Comparison of ENCODE assay signal across 1 cellular context in the genomic region with DNA sequence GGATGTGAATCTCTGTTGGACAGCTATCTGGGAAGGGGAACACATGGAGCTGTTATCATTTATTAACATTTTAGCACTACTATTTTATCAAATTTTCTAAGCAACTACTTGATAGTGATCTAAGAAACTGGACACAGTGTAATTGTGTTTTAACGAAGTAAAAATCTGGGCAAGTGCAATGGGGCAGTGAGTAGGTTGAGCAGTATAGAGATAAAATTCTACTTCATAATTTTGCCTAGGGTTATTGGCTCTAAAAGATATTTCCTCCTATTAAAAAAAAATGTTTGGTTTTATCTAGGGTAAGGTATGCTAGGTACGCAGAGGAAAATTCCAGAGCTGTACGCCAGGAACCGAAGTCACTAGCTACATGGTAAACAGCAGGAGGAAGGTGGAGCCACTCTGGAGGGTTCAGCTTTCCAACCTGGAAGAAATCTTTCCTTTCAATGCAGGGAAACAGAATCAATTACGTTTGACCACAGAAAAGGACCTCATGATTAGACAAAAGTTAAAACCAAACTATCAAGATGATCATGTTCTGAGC.
TF ChIP-seq lines count a peak whose summit lies in the region.

No MANE protein-coding gene starts in this region.

TF ChIP-seq in GM23338, 12 proteins besides CTCF, POLR2A, EP300 and RAD21 (continued from another document):
- TF ChIP-seq POLR2AphosphoS5 (IDR thresholded peaks at IDR 0.05; ENCODE audit: low read depth) = no peak
- TF ChIP-seq STAT1 (IDR thresholded peaks at IDR 0.05; ENCODE audit: unreplicated experiment) = no peak
- TF ChIP-seq, protein P1, sequence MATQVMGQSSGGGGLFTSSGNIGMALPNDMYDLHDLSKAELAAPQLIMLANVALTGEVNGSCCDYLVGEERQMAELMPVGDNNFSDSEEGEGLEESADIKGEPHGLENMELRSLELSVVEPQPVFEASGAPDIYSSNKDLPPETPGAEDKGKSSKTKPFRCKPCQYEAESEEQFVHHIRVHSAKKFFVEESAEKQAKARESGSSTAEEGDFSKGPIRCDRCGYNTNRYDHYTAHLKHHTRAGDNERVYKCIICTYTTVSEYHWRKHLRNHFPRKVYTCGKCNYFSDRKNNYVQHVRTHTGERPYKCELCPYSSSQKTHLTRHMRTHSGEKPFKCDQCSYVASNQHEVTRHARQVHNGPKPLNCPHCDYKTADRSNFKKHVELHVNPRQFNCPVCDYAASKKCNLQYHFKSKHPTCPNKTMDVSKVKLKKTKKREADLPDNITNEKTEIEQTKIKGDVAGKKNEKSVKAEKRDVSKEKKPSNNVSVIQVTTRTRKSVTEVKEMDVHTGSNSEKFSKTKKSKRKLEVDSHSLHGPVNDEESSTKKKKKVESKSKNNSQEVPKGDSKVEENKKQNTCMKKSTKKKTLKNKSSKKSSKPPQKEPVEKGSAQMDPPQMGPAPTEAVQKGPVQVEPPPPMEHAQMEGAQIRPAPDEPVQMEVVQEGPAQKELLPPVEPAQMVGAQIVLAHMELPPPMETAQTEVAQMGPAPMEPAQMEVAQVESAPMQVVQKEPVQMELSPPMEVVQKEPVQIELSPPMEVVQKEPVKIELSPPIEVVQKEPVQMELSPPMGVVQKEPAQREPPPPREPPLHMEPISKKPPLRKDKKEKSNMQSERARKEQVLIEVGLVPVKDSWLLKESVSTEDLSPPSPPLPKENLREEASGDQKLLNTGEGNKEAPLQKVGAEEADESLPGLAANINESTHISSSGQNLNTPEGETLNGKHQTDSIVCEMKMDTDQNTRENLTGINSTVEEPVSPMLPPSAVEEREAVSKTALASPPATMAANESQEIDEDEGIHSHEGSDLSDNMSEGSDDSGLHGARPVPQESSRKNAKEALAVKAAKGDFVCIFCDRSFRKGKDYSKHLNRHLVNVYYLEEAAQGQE (IDR thresholded peaks at IDR 0.05; ENCODE audit: unreplicated experiment) = no peak
